In the genomic region with DNA sequence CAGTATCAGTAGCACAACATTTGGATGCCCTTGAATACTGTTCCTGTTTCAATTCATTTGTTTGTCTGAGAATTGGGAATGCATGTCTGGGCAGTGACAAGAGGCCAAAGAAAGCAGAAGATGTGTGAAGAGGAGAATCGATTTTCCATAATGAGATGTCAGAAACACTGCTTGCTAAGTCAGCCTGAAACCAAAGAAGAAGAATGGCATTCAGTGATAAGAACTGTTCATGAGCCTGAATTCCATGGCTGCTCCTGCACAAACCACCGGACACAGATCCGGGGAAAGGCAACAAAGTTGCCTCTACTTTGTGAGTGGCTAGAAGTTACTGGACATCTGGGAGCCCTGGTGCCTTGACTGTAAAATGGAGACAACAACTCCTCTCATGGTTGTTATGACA, we compare ENCODE assay signal across 23 cellular contexts.
"Had no signal": no experiment of that assay in that cellular context is flagged by ENCODE, and none has a peak within 500 bp of the region (broad histone marks: within the 10 kb centered on the region; RNA-seq: fewer than 3 reads in every experiment).

No MANE protein-coding gene starts in this region.

- H3K9me3 ChIP-seq: ascending aorta, breast epithelium, esophagus squamous epithelium, ovary, psoas muscle, thoracic aorta had no signal

- DNase-seq: activated CD4-positive, alpha-beta memory T cell treated with anti-CD3 and anti-CD28 coated beads for 36 hours; activated CD4-positive, alpha-beta T cell treated with anti-CD3 and anti-CD28 coated beads, Interleukin-2, amount 10 ng/mL, durations not matched to agents 24 days and 14 days; activated CD4-positive, CD25-positive, alpha-beta regulatory T cell treated with anti-CD3 and anti-CD28 coated beads, Interleukin-2, amount 50 U/mL, for 72 hours; activated CD8-positive, alpha-beta memory T cell treated with anti-CD3 and anti-CD28 coated beads, Interleukin-2, amount 50 U/mL, for 4 hours; activated gamma-delta T cell; activated naive CD4-positive, alpha-beta T cell treated with anti-CD3 and anti-CD28 coated beads, Interleukin-2, amount 10 ng/mL, durations not matched to agents 7 days and 5 days; activated naive CD8-positive, alpha-beta T cell treated with anti-CD3 and anti-CD28 coated beads, Interleukin-2, amount 10 ng/mL, durations not matched to agents 7 days and 5 days; activated T-cell treated with anti-CD3 and anti-CD28 coated beads, Interleukin-2, amount 50 U/mL, for 24 hours; effector CD4-positive, alpha-beta T cell; esophagus squamous epithelium; islet precursor cell; naive thymus-derived CD4-positive, alpha-beta T cell; ovary; psoas muscle; stimulated activated CD4-positive, alpha-beta T cell treated with anti-CD3 and anti-CD28 coated beads, Interleukin-4, amount 100 ng/mL, for 1 hour; stimulated activated naive CD8-positive, alpha-beta T cell treated with anti-CD3 and anti-CD28 coated beads, Interleukin-15, Interleukin-2, amounts not matched to agents 100 U/mL and 50 U/mL, for 24 hours; T-helper 1 cell had no signal

- H3K4me3 ChIP-seq: ascending aorta, breast epithelium, esophagus squamous epithelium, hepatocyte, ovary, psoas muscle, thoracic aorta had no signal

- H3K4me1 ChIP-seq: breast epithelium had no signal

- H3K27ac ChIP-seq: ascending aorta, breast epithelium, epithelial cell of prostate, esophagus squamous epithelium, hepatocyte, ovary, psoas muscle, thoracic aorta had no signal

- H3K4me2 ChIP-seq: hepatocyte had no signal

- H3K27me3 ChIP-seq: ascending aorta, breast epithelium, esophagus squamous epithelium, hepatocyte, ovary had no signal

- ATAC-seq: naive thymus-derived CD4-positive, alpha-beta T cell; psoas muscle; stimulated activated naive CD8-positive, alpha-beta T cell treated with anti-CD3 and anti-CD28 coated beads, Interleukin-15, Interleukin-2, amounts not matched to agents 100 U/mL and 50 U/mL, for 24 hours had no signal

- H2AFZ ChIP-seq: hepatocyte had no signal

- H3K36me3 ChIP-seq: ascending aorta, breast epithelium, esophagus squamous epithelium, ovary, thoracic aorta had no signal

- H3K79me2 ChIP-seq: hepatocyte had no signal

- FAIRE-seq: frontal cortex had no signal
